In the genomic region with DNA sequence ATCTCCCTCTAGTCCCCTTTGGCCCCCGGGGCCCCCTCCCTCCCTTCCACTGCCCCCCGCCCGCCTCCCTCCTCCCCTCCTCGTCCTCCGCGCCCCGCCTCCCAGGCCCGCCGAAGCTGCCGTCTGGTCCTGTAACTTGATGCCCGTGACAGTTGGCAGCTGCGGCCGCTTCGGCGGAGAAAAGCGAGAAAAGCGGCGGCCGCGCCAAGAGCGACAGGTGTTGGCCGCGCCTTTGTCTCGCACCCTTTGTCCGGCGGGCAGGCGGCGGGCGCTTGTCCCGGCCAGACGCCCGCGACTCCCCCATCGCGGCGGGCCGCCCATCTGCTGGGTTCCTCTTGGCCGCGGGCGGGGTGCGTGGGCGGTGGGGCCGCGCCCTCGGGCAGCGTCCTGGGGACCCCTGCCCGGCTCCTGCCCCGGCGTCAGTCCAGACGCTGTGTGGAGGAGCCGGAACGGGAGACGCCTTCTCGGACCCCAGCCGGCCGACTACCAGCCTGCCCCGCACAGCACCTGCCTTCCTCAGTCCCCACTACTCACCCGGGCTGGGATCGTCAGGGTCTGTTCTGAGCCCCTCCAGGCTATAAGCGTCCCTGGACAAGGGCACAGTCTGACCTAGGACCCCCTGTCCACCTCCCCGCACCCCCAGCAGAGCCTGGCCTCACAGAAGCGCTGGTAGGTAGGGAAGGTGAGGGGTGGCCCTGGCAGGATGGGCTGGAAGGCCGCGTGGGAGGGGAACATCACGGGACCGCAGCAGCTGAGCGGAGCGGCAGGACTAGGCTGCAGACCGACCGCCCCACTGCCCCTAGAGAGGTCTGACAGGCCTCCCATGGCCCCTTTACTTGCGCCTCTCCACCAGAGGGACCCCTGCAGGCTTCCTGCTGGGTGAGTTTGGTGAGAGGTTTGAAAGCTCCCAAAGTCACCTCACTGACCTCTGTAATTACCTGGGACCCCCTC, we compare ENCODE assay signal across 10 cellular contexts. TPM values are rescaled to one million over a fixed set of nuclear protein-coding genes. Genes with fewer than 3 reads are reported as not detected.
DNase-seq lines count a peak whose midpoint lies in the region; ATAC-seq and TF ChIP-seq lines count a peak whose summit lies in the region.
"Had no signal": no experiment of that assay in that cellular context is flagged by ENCODE, and none has a peak within 500 bp of the region (broad histone marks: within the 10 kb centered on the region; RNA-seq: fewer than 3 reads in every experiment).

No MANE protein-coding gene starts in this region.

- intact Hi-C loops in activated T-helper 1 cell treated with anti-CD3 and anti-CD28 coated beads, Interleukin-12 subunit alpha, Interleukin-12 subunit beta, Interleukin-2, Interleukin-4 antibody, amounts not matched to agents 30 ng/mL and 10 ng/mL and 1 ng/mL, durations not matched to agents 14 hours and 24 hours and 36 hours (cut with micrococcal nuclease) = loop anchor here (1.0 kb wide), 4 partner anchors 10 to 181 kb away; partner anchors contain the start of genes ILKAP and PER2
- intact Hi-C loops in testis (cut with DNase I; ENCODE audit: low total_unique reads) = no loop called here

- 8 to 32% methylated on average over 11 to 56 of the region's 71 CpGs for WGBS in testis, 2 donors

- H3K9me3 Mint-ChIP-seq in activated T-helper 1 cell treated with anti-CD3 and anti-CD28 coated beads, Interleukin-12 subunit alpha, Interleukin-12 subunit beta, Interleukin-2, Interleukin-4 antibody, amounts not matched to agents 30 ng/mL and 10 ng/mL and 1 ng/mL, durations not matched to agents 14 hours and 24 hours and 36 hours = no peaks in the 10 kb centered on the region

- peaks cover 25% of the 10 kb centered on the region for H3K4me1 ChIP-seq in testis

- ATAC-seq in GM19035 (IDR thresholded peaks at IDR 0.05; ENCODE audit: unreplicated experiment) (no peak), HG03342 (IDR thresholded peaks at IDR 0.05; ENCODE audit: unreplicated experiment) (no peak)

- H3K4me3 ChIP-seq in testis = peak overlapping the region; percentile 55 to 58

- TF ChIP-seq POLR2A in testis (IDR thresholded peaks at IDR 0.05) = no peak

- peak overlapping the region; percentile 1 for H3K4me3 Mint-ChIP-seq in activated T-helper 1 cell treated with anti-CD3 and anti-CD28 coated beads, Interleukin-12 subunit alpha, Interleukin-12 subunit beta, Interleukin-2, Interleukin-4 antibody, amounts not matched to agents 30 ng/mL and 10 ng/mL and 1 ng/mL, durations not matched to agents 14 hours and 24 hours and 36 hours

- H3K27me3 ChIP-seq in testis = no peaks in the 10 kb centered on the region
- H3K27me3 ChIP-seq: right lobe of liver had no signal

- no peak for TF ChIP-seq CTCF in testis (IDR thresholded peaks at IDR 0.05)

- H3K4me1 Mint-ChIP-seq in activated T-helper 1 cell treated with anti-CD3 and anti-CD28 coated beads, Interleukin-12 subunit alpha, Interleukin-12 subunit beta, Interleukin-2, Interleukin-4 antibody, amounts not matched to agents 30 ng/mL and 10 ng/mL and 1 ng/mL, durations not matched to agents 14 hours and 24 hours and 36 hours (ENCODE audit: low read depth) = no peaks in the 10 kb centered on the region

- peaks cover 7% of the 10 kb centered on the region for H3K36me3 Mint-ChIP-seq in activated T-helper 1 cell treated with anti-CD3 and anti-CD28 coated beads, Interleukin-12 subunit alpha, Interleukin-12 subunit beta, Interleukin-2, Interleukin-4 antibody, amounts not matched to agents 30 ng/mL and 10 ng/mL and 1 ng/mL, durations not matched to agents 14 hours and 24 hours and 36 hours (ENCODE audit: low read depth)

- peak; percentile 34 for DNase-seq in activated gamma-delta T cell (lab: John Stamatoyannopoulos, UW)
- DNase-seq in activated gamma-delta T cell treated with Interleukin-2 at 50 U/mL for 16 hours = no peak
- peak; percentile 79 for DNase-seq in NCI-H2107 treated with DMSO at 0.1 percent for 48 hours (lab: John Stamatoyannopoulos, UW; ENCODE audit: unreplicated experiment)
- DNase-seq in activated T-helper 1 cell treated with anti-CD3 and anti-CD28 coated beads, Interleukin-12 subunit alpha, Interleukin-12 subunit beta, Interleukin-2, Interleukin-4 antibody, amounts not matched to agents 30 ng/mL and 10 ng/mL and 1 ng/mL, durations not matched to agents 14 hours and 24 hours and 36 hours (ENCODE audit: low spot score) = no peak
- peak; percentile 73 for DNase-seq in iPS-NIHi7 (ENCODE audit: extremely low spot score)
- DNase-seq in testis = no peak
- DNase-seq: DND-41 had no signal

- H3K27ac Mint-ChIP-seq in activated T-helper 1 cell treated with anti-CD3 and anti-CD28 coated beads, Interleukin-12 subunit alpha, Interleukin-12 subunit beta, Interleukin-2, Interleukin-4 antibody, amounts not matched to agents 30 ng/mL and 10 ng/mL and 1 ng/mL, durations not matched to agents 14 hours and 24 hours and 36 hours = no peak overlapping the region

- H3K27me3 Mint-ChIP-seq in activated T-helper 1 cell treated with anti-CD3 and anti-CD28 coated beads, Interleukin-12 subunit alpha, Interleukin-12 subunit beta, Interleukin-2, Interleukin-4 antibody, amounts not matched to agents 30 ng/mL and 10 ng/mL and 1 ng/mL, durations not matched to agents 14 hours and 24 hours and 36 hours (ENCODE audit: insufficient read depth) = peaks cover 28% of the 10 kb centered on the region

- no peaks in the 10 kb centered on the region for H3K9me3 ChIP-seq in testis
- H3K9me3 ChIP-seq: right lobe of liver had no signal

- no peak overlapping the region for H3K27ac ChIP-seq in testis
- H3K27ac ChIP-seq: right lobe of liver had no signal

- H3K36me3 ChIP-seq in testis (ENCODE audit: low read depth, missing control alignments) = no peaks in the 10 kb centered on the region

RNA-seq across cellular contexts. Expression of gene HES6, which starts 1.2 kb away (rescaled TPM):
- 10.3 and 11.2 TPM in 2 replicates for total RNA-seq in activated T-helper 1 cell treated with anti-CD3 and anti-CD28 coated beads, Interleukin-12 subunit alpha, Interleukin-12 subunit beta, Interleukin-2, Interleukin-4 antibody, amounts not matched to agents 30 ng/mL and 10 ng/mL and 1 ng/mL, durations not matched to agents 14 hours and 24 hours and 36 hours
- 10 to 100 TPM; 22.0 to 40.3 TPM for total RNA-seq in testis
- polyA plus RNA-seq in testis (ENCODE audit: insufficient read depth, low read depth, low replicate concordance) = 21.3 TPM

RNA-seq across cellular contexts. Expression of gene ILKAP, which starts 37.5 kb away (rescaled TPM):
- 77.3 and 79.9 TPM in 2 replicates for total RNA-seq in activated T-helper 1 cell treated with anti-CD3 and anti-CD28 coated beads, Interleukin-12 subunit alpha, Interleukin-12 subunit beta, Interleukin-2, Interleukin-4 antibody, amounts not matched to agents 30 ng/mL and 10 ng/mL and 1 ng/mL, durations not matched to agents 14 hours and 24 hours and 36 hours
- 10 to 100 TPM; 59.8 to 65.3 TPM for total RNA-seq in testis
- polyA plus RNA-seq in testis (ENCODE audit: insufficient read depth, low read depth, low replicate concordance) = 44.8 TPM

RNA-seq across cellular contexts. Expression of gene PER2, which starts 47.4 kb away (rescaled TPM):
- total RNA-seq in activated T-helper 1 cell treated with anti-CD3 and anti-CD28 coated beads, Interleukin-12 subunit alpha, Interleukin-12 subunit beta, Interleukin-2, Interleukin-4 antibody, amounts not matched to agents 30 ng/mL and 10 ng/mL and 1 ng/mL, durations not matched to agents 14 hours and 24 hours and 36 hours = 19.0 and 21.2 TPM in 2 replicates
- 10 to 100 TPM; 55.5 to 59.1 TPM for total RNA-seq in testis
- 29.8 TPM for polyA plus RNA-seq in testis (ENCODE audit: insufficient read depth, low read depth, low replicate concordance)

Comparison
In these comparisons a context has a peak if more than half of its experiments do, and no peak if none do; other contexts are left out.
1. DNase-seq: peak in activated gamma-delta T cell (single experiment), NCI-H2107 treated with DMSO at 0.1 percent for 48 hours (single experiment) and iPS-NIHi7 (single experiment); none in activated gamma-delta T cell treated with Interleukin-2 at 50 U/mL for 16 hours (single experiment), activated T-helper 1 cell treated with anti-CD3 and anti-CD28 coated beads, Interleukin-12 subunit alpha, Interleukin-12 subunit beta, Interleukin-2, Interleukin-4 antibody, amounts not matched to agents 30 ng/mL and 10 ng/mL and 1 ng/mL, durations not matched to agents 14 hours and 24 hours and 36 hours (single experiment) and testis (single experiment).